ENCODE assay signal across 21 cellular contexts in the genomic region with DNA sequence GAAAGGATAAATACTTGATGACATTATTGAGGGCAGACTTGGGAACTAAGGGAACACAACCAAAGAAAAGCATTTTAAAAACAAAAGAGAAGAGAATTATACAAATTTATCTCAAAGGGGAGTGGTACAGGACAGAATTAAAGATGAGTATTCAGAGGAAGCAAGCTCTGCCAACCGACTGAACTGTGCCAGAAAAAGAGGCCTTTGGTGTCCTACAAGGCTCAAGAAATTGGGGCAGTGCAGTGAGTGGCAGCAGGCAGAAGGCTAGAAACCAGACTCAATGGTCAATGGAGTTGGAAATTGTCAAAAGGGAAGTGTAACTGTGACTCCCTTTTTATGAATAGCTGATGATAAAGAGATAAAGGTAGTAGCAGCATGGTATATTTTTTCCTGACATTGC.
"Had no signal": no experiment of that assay in that cellular context is flagged by ENCODE, and none has a peak within 500 bp of the region (broad histone marks: within the 10 kb centered on the region; RNA-seq: fewer than 3 reads in every experiment).

No MANE protein-coding gene starts in this region.

- H3K9me3 ChIP-seq: ovary, prostate gland, stomach, testis, thyroid gland, transverse colon, upper lobe of right lung had no signal

- H3K36me3 ChIP-seq: ovary, prostate gland, stomach, thyroid gland, transverse colon, upper lobe of right lung had no signal

- H3K27ac ChIP-seq: ovary, prostate gland, stomach, thyroid gland, transverse colon, upper lobe of right lung had no signal

- DNase-seq: hippocampal formation; kidney glomerular epithelial cell; mesendoderm; naive B cell; natural killer cell; ovary; retina; stimulated activated CD4-positive, alpha-beta T cell treated with anti-CD3 and anti-CD28 coated beads, Interleukin-12 subunit alpha, Interleukin-12 subunit beta, amount 100 ng/mL, for 4 hours; stimulated activated CD4-positive, alpha-beta T cell treated with anti-CD3 and anti-CD28 coated beads, Interleukin-15, amount 100 ng/mL, for 24 hours; stimulated activated CD4-positive, alpha-beta T cell treated with anti-CD3 and anti-CD28 coated beads, Interleukin-2, amount 100 ng/mL, for 24 hours; stimulated activated CD4-positive, alpha-beta T cell treated with anti-CD3 and anti-CD28 coated beads, Interleukin-4, amount 100 ng/mL, for 1 hour; stimulated activated naive B cell treated with anti-CD40 and anti-IgM and Interleukin-4, amounts not matched to agents 10 μg/mL and 1 μg/mL and 100 μg/mL, for 72 hours; stimulated activated naive CD8-positive, alpha-beta T cell treated with anti-CD3 and anti-CD28 coated beads, Interleukin-15, Interleukin-2, amounts not matched to agents 100 U/mL and 50 U/mL, for 24 hours; stomach; transverse colon; upper lobe of right lung had no signal

- H3K4me1 ChIP-seq: prostate gland, transverse colon had no signal

- H3K27me3 ChIP-seq: ovary, stomach, testis, thyroid gland, transverse colon, upper lobe of right lung had no signal

- H3K4me3 ChIP-seq: lung, ovary, prostate gland, skin epidermis, stomach, testis, thyroid gland, transverse colon, upper lobe of right lung had no signal
